18 cellular contexts compared by ENCODE assay signal in the genomic region with DNA sequence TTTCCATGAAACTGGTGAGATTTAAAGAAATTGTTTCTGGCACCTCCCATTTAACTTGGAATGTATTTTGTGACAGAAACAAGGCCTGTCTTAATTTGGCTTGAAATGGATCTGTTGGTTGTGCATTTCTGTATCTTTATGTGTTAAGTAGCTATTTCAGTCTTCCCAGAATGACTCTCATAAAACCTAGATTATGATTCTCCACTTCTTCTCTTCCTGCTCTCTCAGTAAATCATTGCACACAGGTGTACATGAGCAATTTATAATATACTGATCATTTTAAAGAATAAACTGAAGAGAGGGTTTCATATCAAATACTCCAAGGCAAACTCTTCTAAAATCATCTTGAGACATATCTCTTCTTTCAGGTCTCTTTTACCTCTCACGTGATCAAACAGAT.
A peak's percentile ranks its signal among the peaks of the same experiment; 100 is the strongest.
DNase-seq lines count a peak whose midpoint lies in the region; ATAC-seq, FAIRE-seq and TF ChIP-seq lines count a peak whose summit lies in the region.
"Had no signal": no experiment of that assay in that cellular context is flagged by ENCODE, and none has a peak within 500 bp of the region (broad histone marks: within the 10 kb centered on the region; RNA-seq: fewer than 3 reads in every experiment).

No MANE protein-coding gene starts in this region.

- H3K4me1 ChIP-seq in OCI-LY3 (ENCODE audit: low read length) (peaks cover 28% of the 10 kb centered on the region), GM12878 (ENCODE audit: control insufficient read depth, insufficient read depth, low read length) (no peaks in the 10 kb centered on the region)

- DNase-seq in NOMO-1 treated with DMSO at 0.1 percent for 48 hours (lab: John Stamatoyannopoulos, UW; ENCODE audit: unreplicated experiment) (peak; percentile 62), NOMO-1 treated with dmso at 0.1 percent for 144 hours (lab: John Stamatoyannopoulos, UW; ENCODE audit: unreplicated experiment) (no peak), GM12878 (ENCODE audit: low read depth, low spot score) (no peak), NCI-H82 treated with DMSO at 0.1 percent for 48 hours (lab: John Stamatoyannopoulos, UW; ENCODE audit: unreplicated experiment) (no peak)
- DNase-seq: 8988T; ACHN; Calu3; CD4-positive, alpha-beta T cell; DMS 273 treated with DMSO at 0.1 percent for 48 hours had no signal

- intact Hi-C loops in GM12878 (cut with micrococcal nuclease; ENCODE audit: unreplicated experiment): no loop called here

- no peak for TF ChIP-seq RAD21 in GM12878 (IDR thresholded peaks at IDR 0.05; ENCODE audit: insufficient read depth, low read depth, low read length)

- H3K9me3 ChIP-seq in OCI-LY3 (ENCODE audit: insufficient read depth, low read length) (no peaks in the 10 kb centered on the region; the same call in 1 of the 2 replicates), GM12878 (replicated peaks; ENCODE audit: control insufficient read depth, insufficient read depth, low read length) (no peaks in the 10 kb centered on the region)
- H3K9me3 ChIP-seq: HAP-1 had no signal

- TF ChIP-seq EP300 in GM12878 (IDR thresholded peaks at IDR 0.05; ENCODE audit: borderline replicate concordance in 1 of 2, control insufficient read depth in 1 of 2, low read depth in 2 of 2, low read length in 2 of 2): no peak

- CTCF ChIA-PET in GM12878 (lab: Yijun Ruan, JAX): interaction anchor here (1.3 kb wide), 1 partner anchor 551 kb away, joined by 3 read pairs; no protein-coding TSS in a partner anchor

- ATAC-seq in HG02884 (IDR thresholded peaks at IDR 0.05; ENCODE audit: unreplicated experiment) (peak; percentile 16), GM12878 (no peak), GM21723 (IDR thresholded peaks at IDR 0.05; ENCODE audit: unreplicated experiment) (no peak), GM19397 (IDR thresholded peaks at IDR 0.05; ENCODE audit: unreplicated experiment) (no peak)
- ATAC-seq: HepG2 had no signal

- FAIRE-seq in GM12878 (lab: Jason Lieb, UNC): peak; percentile 7
- FAIRE-seq: GM12892, H1, HepG2 had no signal

- H3K27me3 ChIP-seq in OCI-LY3 (ENCODE audit: low read depth, low read length) (no peaks in the 10 kb centered on the region), GM12878 (replicated peaks in 1 of 2; ENCODE audit: control insufficient read depth in 2 of 2, insufficient read depth in 2 of 2, low read length in 1 of 2) (no peaks in the 10 kb centered on the region; a peak in 1 of 4 replicates)
- H3K27me3 ChIP-seq: BLaER1 treated with 17β-estradiol and CSF1 and Interleukin-3, amounts not matched to agents 10 nM and 100 nM had no signal

- no TSS peak for BruUV-seq in GM12878 (replicated peaks; lab: Mats Ljungman, UMichigan)

- no peaks in the 10 kb centered on the region for H4K20me1 ChIP-seq in OCI-LY3 (ENCODE audit: insufficient read depth, low read length)
- no peaks in the 10 kb centered on the region for H4K20me1 ChIP-seq in GM12878 (ENCODE audit: control insufficient read depth, insufficient read depth)
- H4K20me1 ChIP-seq: BLaER1 treated with 17β-estradiol and CSF1 and Interleukin-3, amounts not matched to agents 10 nM and 100 nM had no signal

- H2AFZ ChIP-seq in OCI-LY3 (ENCODE audit: low read depth, low read length) (peak overlapping the region; percentile 47; the same call in 1 of the 2 replicates), GM12878 (ENCODE audit: control insufficient read depth, low read depth, low read length) (no peak overlapping the region)

- no peaks in the 10 kb centered on the region for H3K79me2 ChIP-seq in OCI-LY3 (ENCODE audit: low read length)
- no peaks in the 10 kb centered on the region for H3K79me2 ChIP-seq in GM12878 (ENCODE audit: control insufficient read depth, insufficient read depth, low read length)

- SMC1A ChIA-PET in GM12878 (lab: Charles Lee; ENCODE audit: uncharacterized antibody, unreplicated experiment): no interaction called here

- peak overlapping the region; percentile 46 for H3K4me2 ChIP-seq in OCI-LY3 (ENCODE audit: low read length)
- no peak overlapping the region for H3K4me2 ChIP-seq in GM12878 (ENCODE audit: control insufficient read depth, insufficient read depth)
- H3K4me2 ChIP-seq: BLaER1 treated with 17β-estradiol and CSF1 and Interleukin-3, amounts not matched to agents 10 nM and 100 nM had no signal

- RAD21 ChIA-PET in GM12878 (lab: Charles Lee; ENCODE audit: unreplicated experiment): no interaction called here

- H3K27ac ChIP-seq in OCI-LY3 (ENCODE audit: low read length) (peak overlapping the region; percentile 41), GM12878 (ENCODE audit: control insufficient read depth, insufficient read depth) (no peak overlapping the region)
- H3K27ac ChIP-seq: BLaER1 treated with 17β-estradiol and CSF1 and Interleukin-3, amounts not matched to agents 10 nM and 100 nM had no signal

- POLR2A ChIA-PET in GM12878 (lab: Charles Lee): no interaction called here

- H3K4me3 ChIP-seq in OCI-LY3 (ENCODE audit: low read length): peak overlapping the region; percentile 22; the same call in 1 of the 2 replicates
- no peak overlapping the region for H3K4me3 ChIP-seq in GM12878
- H3K4me3 ChIP-seq: BLaER1 treated with 17β-estradiol and CSF1 and Interleukin-3, amounts not matched to agents 10 nM and 100 nM; HAP-1 had no signal

- no peak for TF ChIP-seq CTCF in OCI-LY3 (IDR thresholded peaks at IDR 0.05; ENCODE audit: low read depth, low read length)
- no peak for TF ChIP-seq CTCF in GM12878 (IDR thresholded peaks at IDR 0.05 in 2 of 3, conservative IDR thresholded peaks at IDR 0.05 in 1 of 3; ENCODE audit: control insufficient read depth in 2 of 3, extremely low read depth in 1 of 3, insufficient read depth in 1 of 3, low read depth in 3 of 3, low read length in 3 of 3)

- no peak for TF ChIP-seq POLR2A in GM12878 (IDR thresholded peaks at IDR 0.05; ENCODE audit: low read depth, low read length)

- H3K36me3 ChIP-seq in OCI-LY3 (replicated peaks; ENCODE audit: low read depth, low read length) (no peaks in the 10 kb centered on the region), GM12878 (ENCODE audit: control insufficient read depth in 2 of 2, insufficient read depth in 2 of 2, low read length in 1 of 2) (no peaks in the 10 kb centered on the region)
- H3K36me3 ChIP-seq: BLaER1 treated with 17β-estradiol and CSF1 and Interleukin-3, amounts not matched to agents 10 nM and 100 nM; HAP-1 had no signal

- in situ Hi-C loops in GM12878 (cut with MboI): no loop called here

- H3K9ac ChIP-seq in OCI-LY3 (ENCODE audit: low read length): no peak overlapping the region
- H3K9ac ChIP-seq in GM12878 (ENCODE audit: control insufficient read depth, insufficient read depth, low read length): no peak overlapping the region
- H3K9ac ChIP-seq: BLaER1 treated with 17β-estradiol and CSF1 and Interleukin-3, amounts not matched to agents 10 nM and 100 nM had no signal

- 0% methylated on average over 1 of the region's 1 CpG for WGBS in GM12878 (ENCODE audit: insufficient coverage, insufficient replicate concordance, low lambda C conversion rate, missing lambda C conversion rate)

TF ChIP-seq in GM12878, 131 proteins besides CTCF, POLR2A, EP300 and RAD21:
- TF ChIP-seq, protein P1, sequence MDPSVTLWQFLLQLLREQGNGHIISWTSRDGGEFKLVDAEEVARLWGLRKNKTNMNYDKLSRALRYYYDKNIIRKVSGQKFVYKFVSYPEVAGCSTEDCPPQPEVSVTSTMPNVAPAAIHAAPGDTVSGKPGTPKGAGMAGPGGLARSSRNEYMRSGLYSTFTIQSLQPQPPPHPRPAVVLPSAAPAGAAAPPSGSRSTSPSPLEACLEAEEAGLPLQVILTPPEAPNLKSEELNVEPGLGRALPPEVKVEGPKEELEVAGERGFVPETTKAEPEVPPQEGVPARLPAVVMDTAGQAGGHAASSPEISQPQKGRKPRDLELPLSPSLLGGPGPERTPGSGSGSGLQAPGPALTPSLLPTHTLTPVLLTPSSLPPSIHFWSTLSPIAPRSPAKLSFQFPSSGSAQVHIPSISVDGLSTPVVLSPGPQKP (IDR thresholded peaks at IDR 0.05; ENCODE audit: low read depth, low read length): no peak
- TF ChIP-seq, protein P2, sequence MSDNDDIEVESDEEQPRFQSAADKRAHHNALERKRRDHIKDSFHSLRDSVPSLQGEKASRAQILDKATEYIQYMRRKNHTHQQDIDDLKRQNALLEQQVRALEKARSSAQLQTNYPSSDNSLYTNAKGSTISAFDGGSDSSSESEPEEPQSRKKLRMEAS (IDR thresholded peaks at IDR 0.05; ENCODE audit: low read depth, low read length): no peak
- no peak for TF ChIP-seq KAT2A (conservative IDR thresholded peaks at IDR 0.05; ENCODE audit: control insufficient read depth, low read depth, low read length)
